ENCODE assay signal across 24 cellular contexts in the genomic region with DNA sequence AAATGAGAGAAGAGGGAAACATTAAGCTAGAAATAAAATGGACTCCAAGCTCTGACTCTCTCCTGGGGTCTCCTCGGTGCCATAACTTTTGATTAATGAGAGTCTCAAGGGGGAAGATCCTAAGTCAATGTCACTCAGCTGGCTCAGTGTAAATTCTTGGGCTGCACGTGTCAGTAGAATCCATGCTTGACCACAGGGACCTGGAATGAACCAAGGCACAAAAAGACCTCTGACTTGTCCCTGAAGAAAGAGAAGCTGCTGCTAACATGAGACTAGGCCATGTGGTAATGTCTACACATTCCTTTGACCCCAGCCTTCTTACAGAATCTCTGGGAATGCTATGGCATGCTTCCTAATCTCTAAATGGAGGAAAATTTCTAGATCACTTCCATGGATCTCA.
"Had no signal": no experiment of that assay in that cellular context is flagged by ENCODE, and none has a peak within 500 bp of the region (broad histone marks: within the 10 kb centered on the region; RNA-seq: fewer than 3 reads in every experiment).

No MANE protein-coding gene starts in this region.

- H3K27ac ChIP-seq: SJSA1, SK-N-MC had no signal

- DNase-seq: IMR-90, Karpas-422, KG1, MG63, NCI-H1092, NCI-H1105 treated with DMSO at 0.1 percent for 48 hours, NCI-H1436, NCI-H187, NCI-H2029, NCI-H2081 treated with DMSO at 0.1 percent for 48 hours, NCI-H2171, NCI-H226, NCI-H446, NCI-H510A, NCI-H524 treated with DMSO at 0.1 percent for 48 hours, NCI-H69, NCI-H774, Right ventricle myocardium superior, RPMI8226, SIG-M5 had no signal

- H3K9me3 ChIP-seq: MG63, SJSA1 had no signal

- H3K27me3 ChIP-seq: MG63, SJSA1 had no signal

- H3K4me1 ChIP-seq: SJSA1 had no signal

- ATAC-seq: HepG2 had no signal

- H3K36me3 ChIP-seq: MG63, SJSA1 had no signal

- H3K4me3 ChIP-seq: MG63, SJSA1, SK-N-MC had no signal

- FAIRE-seq: HepG2, RCC 7860 had no signal
